In the genomic region with DNA sequence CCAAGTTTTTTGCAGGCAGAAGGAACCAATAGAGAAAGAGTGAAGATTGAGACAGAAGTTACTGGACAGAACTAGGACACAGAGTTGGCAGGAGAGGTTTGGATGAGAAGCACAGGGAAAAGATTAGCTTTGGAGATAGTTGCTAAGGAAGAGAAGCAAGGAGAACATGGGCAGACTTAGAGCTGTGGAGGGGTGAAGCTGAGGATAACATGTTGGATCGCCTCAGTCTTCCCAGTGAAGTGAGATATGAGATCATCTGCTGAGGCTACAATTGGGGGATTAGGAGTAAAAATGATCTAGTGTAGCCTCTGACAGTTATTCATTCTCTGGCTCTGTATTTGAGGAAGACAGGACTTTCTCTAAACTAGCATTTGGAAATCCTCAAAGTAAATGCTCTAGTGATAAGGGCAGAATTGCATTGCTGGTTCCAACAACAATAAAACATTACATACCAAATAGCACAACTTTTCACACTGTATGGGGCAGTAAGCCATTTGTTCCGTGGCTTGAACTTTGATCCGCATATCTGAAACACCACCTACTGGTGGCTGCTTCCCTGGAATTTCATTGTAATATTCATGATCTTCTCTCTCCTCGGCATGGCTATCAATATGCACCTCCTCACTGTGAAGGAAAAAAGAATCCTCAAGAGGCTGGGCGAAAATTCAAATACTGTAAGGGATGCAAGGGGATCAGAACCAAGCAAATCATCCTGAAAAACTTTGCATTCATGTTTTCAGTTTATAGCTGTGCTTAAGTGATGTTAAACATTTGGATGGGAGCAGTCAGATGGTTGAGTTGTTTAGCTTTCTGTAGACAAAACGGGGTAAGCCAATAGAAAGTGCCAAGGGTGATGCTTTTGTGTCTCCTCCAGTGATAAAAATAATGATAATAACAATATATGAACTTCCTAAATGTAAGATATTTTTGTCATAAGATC, we compare ENCODE assay signal across 2 cellular contexts.
TF ChIP-seq lines count a peak whose summit lies in the region.

No MANE protein-coding gene starts in this region.

TF ChIP-seq in Ishikawa, 13 proteins besides CTCF, POLR2A, EP300 and RAD21:
- TF ChIP-seq, protein P1, sequence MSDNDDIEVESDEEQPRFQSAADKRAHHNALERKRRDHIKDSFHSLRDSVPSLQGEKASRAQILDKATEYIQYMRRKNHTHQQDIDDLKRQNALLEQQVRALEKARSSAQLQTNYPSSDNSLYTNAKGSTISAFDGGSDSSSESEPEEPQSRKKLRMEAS (IDR thresholded peaks at IDR 0.05) = no peak
- TF ChIP-seq TEAD4 (IDR thresholded peaks at IDR 0.05) = peak; percentile 76

TF ChIP-seq in GM12878, 131 proteins besides CTCF, POLR2A, EP300 and RAD21:
- TF ChIP-seq SMC3 (IDR thresholded peaks at IDR 0.05; ENCODE audit: borderline replicate concordance, low read length) (peak; percentile 24; the same call in 1 of the 2 replicates), MXI1 (IDR thresholded peaks at IDR 0.05; ENCODE audit: low read depth, low read length) (no peak)
